ENCODE assay signal across 10 cellular contexts in the genomic region with DNA sequence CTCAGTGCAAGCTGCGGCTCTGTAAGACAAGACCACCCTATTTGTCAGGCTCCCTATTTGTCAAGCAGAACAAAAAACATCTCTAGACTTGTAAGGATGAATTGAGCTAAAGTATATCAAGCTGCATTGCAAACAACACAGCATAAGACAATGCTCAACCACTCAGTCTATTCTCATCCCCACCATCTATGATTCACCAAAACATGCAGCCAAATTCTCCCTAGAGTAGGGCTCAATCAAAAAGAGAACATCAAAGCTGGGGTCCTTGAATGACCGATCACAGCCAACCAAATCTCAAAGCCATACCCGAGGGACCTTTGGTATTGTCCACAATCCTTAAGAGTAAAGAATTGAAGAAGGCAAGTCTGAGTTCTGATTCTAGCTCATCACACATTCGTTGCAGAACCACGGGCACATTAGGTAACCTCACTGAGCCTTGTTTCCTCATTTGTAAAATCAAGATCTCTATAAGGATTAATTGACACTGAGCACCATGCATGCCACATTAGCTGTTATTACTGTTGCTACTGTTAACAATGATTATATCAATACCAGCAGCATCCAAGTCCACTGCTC. TPM values are rescaled to one million over a fixed set of nuclear protein-coding genes. Genes with fewer than 3 reads are reported as not detected.
DNase-seq lines count a peak whose midpoint lies in the region; ATAC-seq and TF ChIP-seq lines count a peak whose summit lies in the region.
"Had no signal": no experiment of that assay in that cellular context is flagged by ENCODE, and none has a peak within 500 bp of the region (broad histone marks: within the 10 kb centered on the region; RNA-seq: fewer than 3 reads in every experiment).

No MANE protein-coding gene starts in this region.

- no CpG with 5 or more reads among the region's 5 CpGs for WGBS in neuronal stem cell (ENCODE audit: extremely low coverage in 2 of 2, insufficient read length in 2 of 2, insufficient replicate concordance in 1 of 2), 2 donors

- H3K4me3 ChIP-seq in neuronal stem cell (ENCODE audit: low read length in 2 of 2), result no peak overlapping the region
- H3K4me3 ChIP-seq: esophagus squamous epithelium had no signal

- peaks cover 51% of the 10 kb centered on the region for H3K36me3 Mint-ChIP-seq in T-cell
- H3K36me3 Mint-ChIP-seq in chondrocyte (ENCODE audit: low read depth), result peaks cover 1% of the 10 kb centered on the region

- no peak overlapping the region for H3K4ac ChIP-seq in neuronal stem cell (ENCODE audit: low read length)

- H3K36me3 ChIP-seq in neuronal stem cell (replicated peaks in 1 of 2; ENCODE audit: control insufficient read depth in 2 of 2, insufficient read depth in 2 of 2, low read length in 2 of 2), result no peaks in the 10 kb centered on the region
- H3K36me3 ChIP-seq: esophagus squamous epithelium had no signal

- H2AFZ ChIP-seq in neuronal stem cell (ENCODE audit: low read length), result peak overlapping the region; percentile 10
- H2AFZ ChIP-seq: parathyroid adenoma had no signal

- CTCF ChIA-PET in T-cell (lab: Charles Lee), result interaction anchor here in 1 of 2 donors (0.5 to 2.2 kb wide), 7 partner anchors 14 to 1196 kb away, joined by 3 to 8 read pairs (median 5); a partner anchor contains a TSS

- H3K9me3 Mint-ChIP-seq in T-cell, result no peaks in the 10 kb centered on the region
- no peaks in the 10 kb centered on the region for H3K9me3 Mint-ChIP-seq in chondrocyte (ENCODE audit: low read depth)

- no peak overlapping the region for H3K14ac ChIP-seq in neuronal stem cell (ENCODE audit: low read length)

- H3K27ac Mint-ChIP-seq in T-cell (peak overlapping the region; percentile 93 to 98), chondrocyte (ENCODE audit: unreplicated experiment) (no peak overlapping the region)

- H3K4me1 Mint-ChIP-seq in T-cell (peaks cover 80 to 95% (median 85%) of the 10 kb centered on the region in 3 donors), chondrocyte (ENCODE audit: low read depth) (peaks cover 85% of the 10 kb centered on the region)

- H4K8ac ChIP-seq in neuronal stem cell (ENCODE audit: low read depth, low read length), result no peak overlapping the region

- H2BK15ac ChIP-seq in neuronal stem cell (ENCODE audit: low read length), result no peak overlapping the region

- H3K9me3 ChIP-seq in neuronal stem cell (replicated peaks in 1 of 2; ENCODE audit: control insufficient read depth in 2 of 2, insufficient read depth in 1 of 2, low read depth in 1 of 2, low read length in 2 of 2), result no peaks in the 10 kb centered on the region
- H3K9me3 ChIP-seq: esophagus squamous epithelium had no signal

- DNase-seq in T-cell, result no peak
- no peak for DNase-seq in neuronal stem cell (ENCODE audit: low spot score)
- DNase-seq in chondrocyte (ENCODE audit: low spot score), result no peak
- DNase-seq in OCI-M1 (lab: John Stamatoyannopoulos, UW), result no peak
- DNase-seq in foreskin keratinocyte, result no peak
- DNase-seq in sciatic nerve (ENCODE audit: low spot score), result no peak
- DNase-seq: esophagus squamous epithelium had no signal

- ATAC-seq in GM18909 (IDR thresholded peaks at IDR 0.05; ENCODE audit: poor library complexity, unreplicated experiment) (peak; percentile 27), HG02623 (IDR thresholded peaks at IDR 0.05; ENCODE audit: unreplicated experiment) (peak; percentile 1), T-cell (replicated peaks in 1 of 4) (peak in 3 of 4 experiments; percentile 4 to 20 (median 7)), foreskin keratinocyte (no peak), sciatic nerve (no peak)

- H3K27ac ChIP-seq in neuronal stem cell (replicated peaks; ENCODE audit: low read length) (no peak overlapping the region), foreskin keratinocyte (no peak overlapping the region)
- H3K27ac ChIP-seq: parathyroid adenoma had no signal

- H2AK5ac ChIP-seq in neuronal stem cell (ENCODE audit: low read depth, low read length), result no peak overlapping the region

- no peaks in the 10 kb centered on the region for H3K79me1 ChIP-seq in neuronal stem cell (ENCODE audit: low read depth, low read length)

- no peak overlapping the region for H3K23ac ChIP-seq in neuronal stem cell (ENCODE audit: low read depth, low read length, poor library complexity)

- peak overlapping the region; percentile 30 for H4K91ac ChIP-seq in neuronal stem cell (ENCODE audit: low read depth, low read length, poor library complexity)

- POLR2A ChIA-PET in T-cell (lab: Charles Lee), result interaction anchor here (0.6 to 1.5 kb wide), 2 partner anchors 30 to 214 kb away, joined by 5 to 11 read pairs; no protein-coding TSS in a partner anchor

- peaks cover 2 to 6% of the 10 kb centered on the region in 2 donors for H3K4me1 ChIP-seq in neuronal stem cell (ENCODE audit: control insufficient read depth in 2 of 2, insufficient read depth in 1 of 2, low read depth in 1 of 2, low read length in 2 of 2)
- peaks cover 13% of the 10 kb centered on the region for H3K4me1 ChIP-seq in foreskin keratinocyte
- H3K4me1 ChIP-seq: parathyroid adenoma had no signal

- H3K4me2 ChIP-seq in neuronal stem cell (ENCODE audit: insufficient read depth, low read length, poor library complexity, severe bottlenecking), result no peak overlapping the region

- TF ChIP-seq CTCF in chondrocyte (IDR thresholded peaks at IDR 0.05) (no peak), foreskin keratinocyte (conservative IDR thresholded peaks at IDR 0.05) (no peak)

- no peak overlapping the region for H2BK5ac ChIP-seq in neuronal stem cell (ENCODE audit: low read length)

- H3K18ac ChIP-seq in neuronal stem cell (ENCODE audit: low read length), result peak overlapping the region; percentile 11

- H3K4me3 Mint-ChIP-seq in T-cell (peak overlapping the region; percentile 56 to 68 (median 66)), chondrocyte (ENCODE audit: unreplicated experiment) (no peak overlapping the region)

- H2BK12ac ChIP-seq in neuronal stem cell (ENCODE audit: low read length), result no peak overlapping the region

- H3K9ac ChIP-seq in neuronal stem cell (ENCODE audit: low read depth, low read length, poor library complexity), result no peak overlapping the region
- H3K9ac ChIP-seq: parathyroid adenoma had no signal

- H3K27me3 ChIP-seq in neuronal stem cell (ENCODE audit: control insufficient read depth in 3 of 3, insufficient read depth in 3 of 3, low read depth in 1 of 3, low read length in 3 of 3) (no peaks in the 10 kb centered on the region), foreskin keratinocyte (no peaks in the 10 kb centered on the region)
- H3K27me3 ChIP-seq: esophagus squamous epithelium had no signal

- H2BK120ac ChIP-seq in neuronal stem cell (ENCODE audit: low read depth, low read length), result no peak overlapping the region

- H3K27me3 Mint-ChIP-seq in T-cell (no peaks in the 10 kb centered on the region), chondrocyte (ENCODE audit: low read depth) (no peaks in the 10 kb centered on the region)

- intact Hi-C loops in sciatic nerve (cut with DNase I), result no loop called here

RNA-seq across cellular contexts. Expression of a gene that starts 31.2 kb away (rescaled TPM):
- 10 to 100 TPM; 55.5 to 73.4 (median 70.7) TPM for total RNA-seq in T-cell
- 0.78 TPM for polyA plus RNA-seq in neuronal stem cell (2013, experiment 1 of 2)
- polyA plus RNA-seq in neuronal stem cell (2013, experiment 2 of 2), result 0.76 TPM
- 53.3 to 54.9 TPM (median 53.4 TPM) in 3 replicates for total RNA-seq in chondrocyte
- total RNA-seq in foreskin keratinocyte, result 29.3 and 33.9 TPM in 2 replicates
- polyA plus RNA-seq in foreskin keratinocyte, result 18.5 and 19.9 TPM in 2 replicates
- 119 TPM for total RNA-seq in sciatic nerve

Comparison
In these comparisons a context has a peak if more than half of its experiments do, and no peak if none do; other contexts are left out.
1. ATAC-seq: peak in GM18909 (single experiment), HG02623 (single experiment) and T-cell (3 of 4); none in foreskin keratinocyte (single experiment) and sciatic nerve (single experiment).